Comparison of ENCODE assay signal across 8 cellular contexts in genomic region chr17:15502315-15503112, GRCh38. TPM values are rescaled to one million over a fixed set of nuclear protein-coding genes. Genes with fewer than 3 reads are reported as not detected.
A peak's percentile ranks its signal among the peaks of the same experiment; 100 is the strongest.
DNase-seq lines count a peak whose midpoint lies in the region; ATAC-seq and TF ChIP-seq lines count a peak whose summit lies in the region.

No MANE protein-coding gene starts in this region.

- DNase-seq in AG08395 (ENCODE audit: low spot score) = peak; percentile 93
- peak; percentile 70 for DNase-seq in RWPE1 (ENCODE audit: low spot score)
- DNase-seq in activated naive CD4-positive, alpha-beta T cell (lab: John Stamatoyannopoulos, UW) = peak; percentile 7 to 56 (median 37)
- peak; percentile 77 for DNase-seq in foreskin melanocyte
- peak; percentile 58 for DNase-seq in occipital lobe (lab: John Stamatoyannopoulos, UW)
- DNase-seq in substantia nigra (lab: John Stamatoyannopoulos, UW) = peak; percentile 31 to 87 (median 77)

- H3K27ac ChIP-seq in RWPE1 = no peak overlapping the region
- H3K27ac ChIP-seq in substantia nigra (ENCODE audit: low read depth, low read length, poor library complexity, severe bottlenecking) = peak overlapping the region; percentile 66

- ATAC-seq in GM18868 (IDR thresholded peaks at IDR 0.05; ENCODE audit: unreplicated experiment) = peak; percentile 97
- ATAC-seq in HG03196 (IDR thresholded peaks at IDR 0.05; ENCODE audit: unreplicated experiment) = peak; percentile 76

- peak; percentile 90 for TF ChIP-seq CTCF in RWPE1 (conservative IDR thresholded peaks at IDR 0.05; ENCODE audit: low read depth)

- CTCF ChIA-PET in RWPE1 (lab: Yijun Ruan, JAX) = interaction anchor here (0.5 to 1.6 kb wide), 28 partner anchors 8 to 1576 kb away, joined by 3 to 9 read pairs (median 3); no protein-coding TSS in a partner anchor

- POLR2A ChIA-PET in RWPE1 (lab: Yijun Ruan, JAX; ENCODE audit: low non-redundant PET) = no interaction called here

RNA-seq across cellular contexts. Expression of gene CDRT4, which starts 35.1 kb away (rescaled TPM):
- 10.0 TPM for total RNA-seq in occipital lobe

Comparison
In these comparisons a context has a peak if more than half of its experiments do, and no peak if none do; other contexts are left out.
1. DNase-seq: peak in every context shown above with its lines; median percentile 93 in AG08395; 77 in foreskin melanocyte; 77 in substantia nigra; 70 in RWPE1; 58 in occipital lobe; 37 in activated naive CD4-positive, alpha-beta T cell.